ENCODE assay signal across 9 cellular contexts in the genomic region with DNA sequence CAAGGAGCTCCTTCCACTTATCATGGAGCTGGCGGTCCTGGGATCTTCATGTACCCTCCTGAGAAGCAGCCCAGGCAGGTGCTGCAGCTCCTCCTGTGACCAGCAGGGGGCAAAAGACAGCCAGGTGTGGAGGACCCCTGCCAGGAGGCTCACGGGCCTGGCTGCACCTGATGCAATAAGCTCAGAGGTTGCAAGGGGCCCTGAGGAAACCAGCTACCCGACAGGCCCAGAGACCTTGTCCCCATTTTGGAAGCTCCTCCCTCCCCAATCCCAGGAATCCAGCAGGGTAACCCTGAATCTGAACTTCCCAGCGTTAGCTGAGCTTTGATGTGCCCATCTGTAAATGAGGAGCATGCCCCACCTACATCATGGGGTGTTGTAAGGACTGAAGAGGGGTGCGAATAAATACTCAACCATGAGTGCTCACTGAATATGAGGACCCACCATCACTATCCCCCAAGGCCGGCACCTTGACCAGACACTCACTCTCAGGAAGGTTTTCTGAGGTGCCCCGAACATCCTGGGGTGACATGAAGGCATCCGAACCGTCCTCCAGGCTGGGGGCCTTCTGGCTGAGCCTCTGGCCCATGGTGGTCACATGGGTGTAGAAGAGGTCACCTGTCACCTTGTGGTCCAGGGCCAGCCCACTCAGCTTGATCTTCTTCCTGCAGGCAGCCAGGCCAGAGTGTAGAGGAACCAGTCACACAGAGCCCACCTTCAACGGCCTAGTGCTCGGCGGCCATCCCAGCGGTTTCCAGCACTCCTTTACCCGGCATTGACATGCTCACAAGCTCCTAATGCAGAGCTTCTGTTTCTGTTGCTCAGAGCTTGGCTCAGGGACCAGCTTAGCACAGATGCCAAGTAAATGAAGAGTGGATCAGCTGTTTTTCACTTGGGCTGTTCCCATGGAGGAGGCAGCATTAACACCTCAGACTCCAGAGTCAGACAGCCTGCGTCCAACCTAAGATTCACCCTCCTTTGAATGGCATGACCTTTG. TPM values are rescaled to one million over a fixed set of nuclear protein-coding genes. Genes with fewer than 3 reads are reported as not detected.
DNase-seq lines count a peak whose midpoint lies in the region; ATAC-seq and TF ChIP-seq lines count a peak whose summit lies in the region.
"Had no signal": no experiment of that assay in that cellular context is flagged by ENCODE, and none has a peak within 500 bp of the region (broad histone marks: within the 10 kb centered on the region; RNA-seq: fewer than 3 reads in every experiment).

No MANE protein-coding gene starts in this region.

- no peak overlapping the region for H2AFZ ChIP-seq in DND-41 (ENCODE audit: low read depth, low read length)

- no peaks in the 10 kb centered on the region for H3K27me3 Mint-ChIP-seq in activated CD4-positive, alpha-beta T cell treated with anti-CD3 and anti-CD28 coated beads, Interleukin-2, amount 10 ng/mL, durations not matched to agents 7 days and 5 days
- H3K27me3 Mint-ChIP-seq in natural killer cell (ENCODE audit: low read depth in 2 of 2), result no peaks in the 10 kb centered on the region
- no peaks in the 10 kb centered on the region for H3K27me3 Mint-ChIP-seq in stimulated activated naive CD8-positive, alpha-beta T cell treated with anti-CD3 and anti-CD28 coated beads, Interleukin-15, amount 100 ng/mL, for 72 hours

- H3K4me1 ChIP-seq in DND-41 (ENCODE audit: insufficient read depth, low read length), result peaks cover 8% of the 10 kb centered on the region

- no peaks in the 10 kb centered on the region for H4K20me1 ChIP-seq in DND-41 (ENCODE audit: insufficient read depth, low read length)

- CTCF ChIA-PET in activated CD4-positive, alpha-beta T cell treated with anti-CD3 and anti-CD28 coated beads, Interleukin-2, amount 10 ng/mL, durations not matched to agents 7 days and 5 days (lab: Charles Lee), result interaction anchor here (0.5 to 3.0 kb wide), 30 partner anchors 8 to 159 kb away, joined by 3 to 50 read pairs (median 6); a partner anchor contains a TSS

- intact Hi-C loops in natural killer cell (cut with micrococcal nuclease), result loop anchor here (1.0 to 10.0 kb wide), 3 partner anchors 33 to 311 kb away; no protein-coding TSS in a partner anchor

- H3K9ac ChIP-seq in DND-41 (ENCODE audit: low read depth, low read length), result peak overlapping the region; percentile 11; the same call in 1 of the 2 replicates

- peaks cover 10% of the 10 kb centered on the region for H3K4me1 Mint-ChIP-seq in activated CD4-positive, alpha-beta T cell treated with anti-CD3 and anti-CD28 coated beads, Interleukin-2, amount 10 ng/mL, durations not matched to agents 7 days and 5 days
- H3K4me1 Mint-ChIP-seq in natural killer cell, result no peaks in the 10 kb centered on the region
- peaks cover 16% of the 10 kb centered on the region for H3K4me1 Mint-ChIP-seq in stimulated activated naive CD8-positive, alpha-beta T cell treated with anti-CD3 and anti-CD28 coated beads, Interleukin-15, amount 100 ng/mL, for 72 hours

- TF ChIP-seq CTCF in DND-41 (IDR thresholded peaks at IDR 0.05; ENCODE audit: borderline replicate concordance, extremely low read depth, low read length, poor library complexity, severe bottlenecking) (peak; percentile 96), natural killer cell (IDR thresholded peaks at IDR 0.05) (peak; percentile 96)

- POLR2A ChIA-PET in activated CD4-positive, alpha-beta T cell treated with anti-CD3 and anti-CD28 coated beads, Interleukin-2, amount 10 ng/mL, durations not matched to agents 7 days and 5 days (lab: Charles Lee), result interaction anchor here (0.6 to 1.1 kb wide), 3 partner anchors 9 to 148 kb away, joined by 3 read pairs; no protein-coding TSS in a partner anchor

- peak overlapping the region; percentile 79 for H3K27ac Mint-ChIP-seq in activated CD4-positive, alpha-beta T cell treated with anti-CD3 and anti-CD28 coated beads, Interleukin-2, amount 10 ng/mL, durations not matched to agents 7 days and 5 days
- H3K27ac Mint-ChIP-seq in natural killer cell, result no peak overlapping the region
- peak overlapping the region; percentile 99 to 100 for H3K27ac Mint-ChIP-seq in stimulated activated naive CD8-positive, alpha-beta T cell treated with anti-CD3 and anti-CD28 coated beads, Interleukin-15, amount 100 ng/mL, for 72 hours

- peak overlapping the region; percentile 59; the same call in 1 of the 2 replicates for H3K27ac ChIP-seq in DND-41 (ENCODE audit: low read length)

- H3K9me3 Mint-ChIP-seq in activated CD4-positive, alpha-beta T cell treated with anti-CD3 and anti-CD28 coated beads, Interleukin-2, amount 10 ng/mL, durations not matched to agents 7 days and 5 days, result no peaks in the 10 kb centered on the region
- no peaks in the 10 kb centered on the region for H3K9me3 Mint-ChIP-seq in natural killer cell
- no peaks in the 10 kb centered on the region for H3K9me3 Mint-ChIP-seq in stimulated activated naive CD8-positive, alpha-beta T cell treated with anti-CD3 and anti-CD28 coated beads, Interleukin-15, amount 100 ng/mL, for 72 hours

- H3K4me3 ChIP-seq in DND-41 (ENCODE audit: low read depth in 1 of 2, low read length in 2 of 2), result no peak overlapping the region

- no peak overlapping the region for H3K4me2 ChIP-seq in DND-41 (ENCODE audit: insufficient read depth, low read length)

- H3K27me3 ChIP-seq in DND-41 (ENCODE audit: insufficient read depth, low read length, poor library complexity), result no peaks in the 10 kb centered on the region

- no peaks in the 10 kb centered on the region for H3K9me3 ChIP-seq in DND-41 (ENCODE audit: insufficient read depth, low read length, severe bottlenecking)

- peak; percentile 81 for ATAC-seq in DND-41 (ENCODE audit: insufficient read depth, low read depth)
- ATAC-seq in GM21723 (IDR thresholded peaks at IDR 0.05; ENCODE audit: unreplicated experiment), result peak; percentile 84
- ATAC-seq in natural killer cell, result peak; percentile 74 to 91 (median 87)
- peak; percentile 94 for ATAC-seq in stimulated activated naive CD8-positive, alpha-beta T cell treated with anti-CD3 and anti-CD28 coated beads, Interleukin-15, amount 100 ng/mL, for 72 hours
- ATAC-seq in HG03457 (IDR thresholded peaks at IDR 0.05; ENCODE audit: unreplicated experiment), result no peak

- H3K36me3 Mint-ChIP-seq in activated CD4-positive, alpha-beta T cell treated with anti-CD3 and anti-CD28 coated beads, Interleukin-2, amount 10 ng/mL, durations not matched to agents 7 days and 5 days (ENCODE audit: low read depth), result peaks cover 10% of the 10 kb centered on the region
- no peaks in the 10 kb centered on the region for H3K36me3 Mint-ChIP-seq in natural killer cell

- H3K79me2 ChIP-seq in DND-41 (ENCODE audit: insufficient read depth, low read length), result no peaks in the 10 kb centered on the region

- peaks cover 8% of the 10 kb centered on the region; the same call in 1 of the 2 replicates for H3K36me3 ChIP-seq in DND-41 (ENCODE audit: insufficient read depth, low read length)

- no peak overlapping the region for H3K4me3 Mint-ChIP-seq in activated CD4-positive, alpha-beta T cell treated with anti-CD3 and anti-CD28 coated beads, Interleukin-2, amount 10 ng/mL, durations not matched to agents 7 days and 5 days
- no peak overlapping the region for H3K4me3 Mint-ChIP-seq in natural killer cell
- peak overlapping the region; percentile 19 to 55 for H3K4me3 Mint-ChIP-seq in stimulated activated naive CD8-positive, alpha-beta T cell treated with anti-CD3 and anti-CD28 coated beads, Interleukin-15, amount 100 ng/mL, for 72 hours

- DNase-seq in DND-41, result peak; percentile 76
- DNase-seq in NCI-H1048 (lab: John Stamatoyannopoulos, UW), result peak; percentile 54
- DNase-seq in activated CD4-positive, alpha-beta T cell treated with anti-CD3 and anti-CD28 coated beads, Interleukin-2, amount 10 ng/mL, durations not matched to agents 7 days and 5 days, result peak; percentile 78
- DNase-seq in ecto neural progenitor cell (ENCODE audit: low spot score), result peak; percentile 70
- peak; percentile 56 for DNase-seq in natural killer cell
- peak; percentile 80 to 88 for DNase-seq in stimulated activated naive CD8-positive, alpha-beta T cell treated with anti-CD3 and anti-CD28 coated beads, Interleukin-15, amount 100 ng/mL, for 72 hours

RNA-seq across cellular contexts. Expression of a gene that starts 21.7 kb away (rescaled TPM):
- total RNA-seq in activated CD4-positive, alpha-beta T cell treated with anti-CD3 and anti-CD28 coated beads, Interleukin-2, amount 10 ng/mL, durations not matched to agents 7 days and 5 days, result 10 to 100 TPM; 22.9 to 23.4 TPM
- total RNA-seq in natural killer cell, result 10 to 100 TPM; 11.3 to 20.6 (median 13.9) TPM

RNA-seq across cellular contexts. Expression of a gene that starts 33.5 kb away (rescaled TPM):
- under 1 TPM in 1 of 2 experiments, not detected in 1; 0.35 TPM for total RNA-seq in activated CD4-positive, alpha-beta T cell treated with anti-CD3 and anti-CD28 coated beads, Interleukin-2, amount 10 ng/mL, durations not matched to agents 7 days and 5 days
- under 1 TPM; 0.38 to 0.61 (median 0.48) TPM for total RNA-seq in natural killer cell

RNA-seq across cellular contexts. Expression of a gene that starts 36.7 kb away (rescaled TPM):
- 10 to 100 TPM; 87.3 to 97.7 TPM for total RNA-seq in activated CD4-positive, alpha-beta T cell treated with anti-CD3 and anti-CD28 coated beads, Interleukin-2, amount 10 ng/mL, durations not matched to agents 7 days and 5 days
- 10 to 100 TPM; 15.0 to 18.8 (median 17.1) TPM for total RNA-seq in natural killer cell

RNA-seq across cellular contexts. Expression of a gene that starts 43.6 kb away (rescaled TPM):
- total RNA-seq in activated CD4-positive, alpha-beta T cell treated with anti-CD3 and anti-CD28 coated beads, Interleukin-2, amount 10 ng/mL, durations not matched to agents 7 days and 5 days, result not detected
- not detected for total RNA-seq in natural killer cell
- total RNA-seq: activated CD8-positive, alpha-beta memory T cell treated with anti-CD3 and anti-CD28 coated beads for 36 hours had no signal

Comparison
In these comparisons a context has a peak if more than half of its experiments do, and no peak if none do; other contexts are left out.
1. H3K27ac Mint-ChIP-seq: peak in activated CD4-positive, alpha-beta T cell treated with anti-CD3 and anti-CD28 coated beads, Interleukin-2, amount 10 ng/mL, durations not matched to agents 7 days and 5 days (single experiment) and stimulated activated naive CD8-positive, alpha-beta T cell treated with anti-CD3 and anti-CD28 coated beads, Interleukin-15, amount 100 ng/mL, for 72 hours (2 of 2); none in natural killer cell (0 of 2).
2. H3K4me3 Mint-ChIP-seq: peak in stimulated activated naive CD8-positive, alpha-beta T cell treated with anti-CD3 and anti-CD28 coated beads, Interleukin-15, amount 100 ng/mL, for 72 hours (2 of 2); none in activated CD4-positive, alpha-beta T cell treated with anti-CD3 and anti-CD28 coated beads, Interleukin-2, amount 10 ng/mL, durations not matched to agents 7 days and 5 days (single experiment) and natural killer cell (single experiment).
3. RNA of a gene that starts 36.7 kb away (total RNA-seq): 87.3 to 97.7 TPM in activated CD4-positive, alpha-beta T cell treated with anti-CD3 and anti-CD28 coated beads, Interleukin-2, amount 10 ng/mL, durations not matched to agents 7 days and 5 days; 15.0 to 18.8 TPM in natural killer cell; every median in the first group is over 4 times any median in the second.
4. Peak in every context shown above with its lines, with median percentiles within 50 percentile points of each other: DNase-seq.